ENCODE assay signal across 20 cellular contexts in genomic region chr1:39663559-39663958, GRCh38. TPM values are rescaled to one million over a fixed set of nuclear protein-coding genes. Genes with fewer than 3 reads are reported as not detected.
"Had no signal": no experiment of that assay in that cellular context is flagged by ENCODE, and none has a peak within 500 bp of the region (broad histone marks: within the 10 kb centered on the region; RNA-seq: fewer than 3 reads in every experiment).

No MANE protein-coding gene starts in this region.

- H3K36me3 ChIP-seq: colonic mucosa, esophagus muscularis mucosa, prostate gland, suprapubic skin had no signal

- H3K4me3 Mint-ChIP-seq: activated CD8-positive, alpha-beta T cell treated with anti-CD3 and anti-CD28 coated beads for 36 hours; activated naive CD4-positive, alpha-beta T cell treated with anti-CD3 and anti-CD28 coated beads, Interleukin-2, amount 50 U/mL, for 24 hours; activated T-cell treated with anti-CD3 and anti-CD28 coated beads, Interleukin-2, amount 50 U/mL, for 4 hours; stimulated activated naive CD8-positive, alpha-beta T cell treated with anti-CD3 and anti-CD28 coated beads, Interleukin-15, Interleukin-2, amounts not matched to agents 100 ng/mL and 50 ng/mL, for 24 hours had no signal

- DNase-seq: activated CD4-positive, alpha-beta T cell treated with anti-CD3 and anti-CD28 coated beads for 4 hours; activated CD8-positive, alpha-beta T cell treated with anti-CD3 and anti-CD28 coated beads for 36 hours; activated effector memory CD4-positive, alpha-beta T cell treated with anti-CD3 and anti-CD28 coated beads, Interleukin-2, amount 50 U/mL, for 16 hours; activated T-cell treated with anti-CD3 and anti-CD28 coated beads, Interleukin-2, amount 50 U/mL, for 4 hours; body of pancreas; central memory CD4-positive, alpha-beta T cell; colonic mucosa; hippocampal formation; kidney glomerular epithelial cell; midbrain; trophoblast cell had no signal

- H3K9me3 ChIP-seq: body of pancreas, colonic mucosa, esophagus muscularis mucosa, prostate gland, suprapubic skin had no signal

- ATAC-seq: activated CD8-positive, alpha-beta T cell treated with anti-CD3 and anti-CD28 coated beads for 36 hours; activated T-cell treated with anti-CD3 and anti-CD28 coated beads, Interleukin-2, amount 50 U/mL, for 4 hours; body of pancreas; sciatic nerve had no signal

- H3K4me3 ChIP-seq: body of pancreas, colonic mucosa, esophagus muscularis mucosa, prostate gland, suprapubic skin had no signal

- H3K36me3 Mint-ChIP-seq: activated naive CD4-positive, alpha-beta T cell treated with anti-CD3 and anti-CD28 coated beads, Interleukin-2, amount 50 U/mL, for 24 hours had no signal

- H3K27ac Mint-ChIP-seq: activated CD8-positive, alpha-beta T cell treated with anti-CD3 and anti-CD28 coated beads for 36 hours; activated naive CD4-positive, alpha-beta T cell treated with anti-CD3 and anti-CD28 coated beads, Interleukin-2, amount 50 U/mL, for 24 hours; stimulated activated naive CD8-positive, alpha-beta T cell treated with anti-CD3 and anti-CD28 coated beads, Interleukin-15, Interleukin-2, amounts not matched to agents 100 ng/mL and 50 ng/mL, for 24 hours had no signal

- H3K27ac ChIP-seq: body of pancreas, colonic mucosa, esophagus muscularis mucosa, prostate gland, suprapubic skin had no signal

- H3K4me1 ChIP-seq: body of pancreas, colonic mucosa, prostate gland, suprapubic skin had no signal

- H3K27me3 Mint-ChIP-seq: activated naive CD4-positive, alpha-beta T cell treated with anti-CD3 and anti-CD28 coated beads, Interleukin-2, amount 50 U/mL, for 24 hours had no signal

- H3K9me3 Mint-ChIP-seq: activated CD8-positive, alpha-beta T cell treated with anti-CD3 and anti-CD28 coated beads for 36 hours; activated naive CD4-positive, alpha-beta T cell treated with anti-CD3 and anti-CD28 coated beads, Interleukin-2, amount 50 U/mL, for 24 hours; activated T-cell treated with anti-CD3 and anti-CD28 coated beads, Interleukin-2, amount 50 U/mL, for 4 hours; stimulated activated naive CD8-positive, alpha-beta T cell treated with anti-CD3 and anti-CD28 coated beads, Interleukin-15, Interleukin-2, amounts not matched to agents 100 ng/mL and 50 ng/mL, for 24 hours had no signal

- H3K27me3 ChIP-seq: body of pancreas, colonic mucosa had no signal

RNA-seq across cellular contexts. Expression of gene NT5C1A, which starts 8.3 kb away (rescaled TPM):
- total RNA-seq: activated T-cell treated with anti-CD3 and anti-CD28 coated beads, Interleukin-2, amount 50 U/mL, for 4 hours; colonic mucosa; lower leg skin; osteoblast; suprapubic skin had no signal
- polyA plus RNA-seq: neural cell had no signal

RNA-seq across cellular contexts. Expression of gene HEYL, which starts 24.1 kb away (rescaled TPM):
- polyA plus RNA-seq: neural cell had no signal

RNA-seq across cellular contexts. Expression of gene HPCAL4, which starts 27.7 kb away (rescaled TPM):
- total RNA-seq: lower leg skin, osteoblast, sciatic nerve had no signal
